15 cellular contexts compared by ENCODE assay signal in the genomic region with DNA sequence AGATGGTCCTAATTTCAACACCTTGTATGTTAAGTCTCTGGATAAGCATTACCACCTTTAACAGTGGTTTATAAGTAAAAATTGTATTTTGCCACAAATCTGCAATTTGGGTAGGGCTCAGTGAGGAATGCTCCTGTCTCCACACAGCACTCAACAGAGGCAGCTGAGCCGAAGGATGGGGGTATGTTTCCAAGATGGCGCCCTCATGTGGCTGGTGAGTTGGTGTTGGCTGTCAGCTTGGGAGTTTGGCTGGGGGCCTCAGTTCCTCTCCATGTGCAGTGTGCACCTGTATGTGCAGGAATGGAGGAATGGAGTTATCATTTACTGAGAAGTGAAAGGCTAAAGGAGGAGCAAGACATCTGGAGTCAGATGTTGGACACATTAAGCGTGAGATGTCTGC.
DNase-seq lines count a peak whose midpoint lies in the region; ATAC-seq and TF ChIP-seq lines count a peak whose summit lies in the region.
"Had no signal": no experiment of that assay in that cellular context is flagged by ENCODE, and none has a peak within 500 bp of the region (broad histone marks: within the 10 kb centered on the region; RNA-seq: fewer than 3 reads in every experiment).

No MANE protein-coding gene starts in this region.

- no peak overlapping the region for H3K27ac ChIP-seq in KMS-11
- no peak overlapping the region for H3K27ac ChIP-seq in brain microvascular endothelial cell
- H3K27ac ChIP-seq in osteoblast (ENCODE audit: low read depth, low read length) = no peak overlapping the region
- no peak overlapping the region for H3K27ac ChIP-seq in CD8-positive, alpha-beta T cell (ENCODE audit: low read depth, low read length)
- H3K27ac ChIP-seq: hepatocyte, HL-60 had no signal

- in situ Hi-C loops in brain microvascular endothelial cell (cut with HindIII; ENCODE audit: low pct_ligation_motif_present, low sequenced_read_pairs) = no loop called here

- H3K27ac Mint-ChIP-seq in activated CD8-positive, alpha-beta T cell treated with anti-CD3 and anti-CD28 coated beads for 36 hours = no peak overlapping the region
- H3K27ac Mint-ChIP-seq in activated CD8-positive, alpha-beta T cell treated with anti-CD3 and anti-CD28 coated beads, Interleukin-2, amount 10 ng/mL, durations not matched to agents 7 days and 5 days = no peak overlapping the region
- H3K27ac Mint-ChIP-seq in osteocyte (ENCODE audit: unreplicated experiment) = no peak overlapping the region
- H3K27ac Mint-ChIP-seq in CD8-positive, alpha-beta T cell = no peak overlapping the region
- H3K27ac Mint-ChIP-seq: B cell had no signal

- POLR2A ChIA-PET in activated CD8-positive, alpha-beta T cell treated with anti-CD3 and anti-CD28 coated beads for 36 hours (lab: Charles Lee) = no interaction called here
- POLR2A ChIA-PET in activated CD8-positive, alpha-beta T cell treated with anti-CD3 and anti-CD28 coated beads, Interleukin-2, amount 10 ng/mL, durations not matched to agents 7 days and 5 days (lab: Charles Lee) = no interaction called here
- POLR2A ChIA-PET in CD8-positive, alpha-beta T cell (lab: Charles Lee) = no interaction called here

- CTCF ChIA-PET in activated CD8-positive, alpha-beta T cell treated with anti-CD3 and anti-CD28 coated beads for 36 hours (lab: Charles Lee) = interaction anchor here (1.0 to 1.4 kb wide), 4 partner anchors 10 to 56 kb away, joined by 3 to 4 read pairs (median 3); no protein-coding TSS in a partner anchor
- CTCF ChIA-PET in activated CD8-positive, alpha-beta T cell treated with anti-CD3 and anti-CD28 coated beads, Interleukin-2, amount 10 ng/mL, durations not matched to agents 7 days and 5 days (lab: Charles Lee) = interaction anchor here (0.7 kb wide), 1 partner anchor 9 kb away, joined by 4 read pairs; no protein-coding TSS in a partner anchor
- CTCF ChIA-PET in CD8-positive, alpha-beta T cell (lab: Charles Lee) = no interaction called here

- DNase-seq in activated CD8-positive, alpha-beta T cell treated with anti-CD3 and anti-CD28 coated beads for 36 hours = peak; percentile 20
- no peak for DNase-seq in activated CD8-positive, alpha-beta T cell treated with anti-CD3 and anti-CD28 coated beads, Interleukin-2, amount 10 ng/mL, durations not matched to agents 7 days and 5 days
- DNase-seq in brain microvascular endothelial cell (no peak), osteoblast (ENCODE audit: insufficient read length, low spot score, missing footprints) (no peak), NCI-H345 treated with DMSO at 0.1 percent for 48 hours (lab: John Stamatoyannopoulos, UW; ENCODE audit: unreplicated experiment) (no peak), osteocyte (ENCODE audit: extremely low spot score, unreplicated experiment) (no peak)
- DNase-seq in CD8-positive, alpha-beta T cell = no peak
- DNase-seq: NCI-H1092, NCI-H524 treated with DMSO at 0.1 percent for 48 hours, nucleus accumbens, SIG-M5 had no signal

- H3K27me3 ChIP-seq in KMS-11 (ENCODE audit: insufficient read depth, low read depth) (no peaks in the 10 kb centered on the region), brain microvascular endothelial cell (replicated peaks) (no peaks in the 10 kb centered on the region), osteoblast (ENCODE audit: insufficient read depth, low read length) (no peaks in the 10 kb centered on the region)
- no peaks in the 10 kb centered on the region for H3K27me3 ChIP-seq in CD8-positive, alpha-beta T cell (ENCODE audit: insufficient read depth, low read length)
- H3K27me3 ChIP-seq: hepatocyte had no signal

- H3K4me2 ChIP-seq in KMS-11 (no peak overlapping the region), osteoblast (ENCODE audit: insufficient read depth, low read length) (no peak overlapping the region)
- H3K4me2 ChIP-seq: hepatocyte had no signal

- H3K9ac ChIP-seq in KMS-11 = no peak overlapping the region

- H4K20me1 ChIP-seq in KMS-11 (ENCODE audit: insufficient read depth) (no peaks in the 10 kb centered on the region), osteoblast (ENCODE audit: insufficient read depth, low read length) (no peaks in the 10 kb centered on the region)

- no peaks in the 10 kb centered on the region for H3K4me1 Mint-ChIP-seq in activated CD8-positive, alpha-beta T cell treated with anti-CD3 and anti-CD28 coated beads for 36 hours (ENCODE audit: low read depth)
- no peaks in the 10 kb centered on the region for H3K4me1 Mint-ChIP-seq in activated CD8-positive, alpha-beta T cell treated with anti-CD3 and anti-CD28 coated beads, Interleukin-2, amount 10 ng/mL, durations not matched to agents 7 days and 5 days (ENCODE audit: low read depth)
- peaks cover 5% of the 10 kb centered on the region for H3K4me1 Mint-ChIP-seq in osteocyte (ENCODE audit: unreplicated experiment)
- no peaks in the 10 kb centered on the region for H3K4me1 Mint-ChIP-seq in CD8-positive, alpha-beta T cell (ENCODE audit: low read depth)
- H3K4me1 Mint-ChIP-seq: B cell had no signal

- H3K9me3 ChIP-seq in osteoblast (ENCODE audit: low read depth, low read length) = no peaks in the 10 kb centered on the region
- no peaks in the 10 kb centered on the region for H3K9me3 ChIP-seq in CD8-positive, alpha-beta T cell (ENCODE audit: low read length)

- no peak for TF ChIP-seq CTCF in activated CD8-positive, alpha-beta T cell treated with anti-CD3 and anti-CD28 coated beads for 36 hours (IDR thresholded peaks at IDR 0.05)
- TF ChIP-seq CTCF in KMS-11 (conservative IDR thresholded peaks at IDR 0.05; ENCODE audit: low read depth, low read length) (peak; percentile 49; the same call in 1 of the 2 replicates), brain microvascular endothelial cell (IDR thresholded peaks at IDR 0.05; ENCODE audit: low read depth, low read length, missing control alignments) (peak; percentile 41), osteoblast (IDR thresholded peaks at IDR 0.05; ENCODE audit: extremely low read depth, low read depth, low read length) (peak; percentile 13), osteocyte (IDR thresholded peaks at IDR 0.05) (no peak)
- no peak for TF ChIP-seq CTCF in CD8-positive, alpha-beta T cell (IDR thresholded peaks at IDR 0.05)

- H3K36me3 Mint-ChIP-seq in activated CD8-positive, alpha-beta T cell treated with anti-CD3 and anti-CD28 coated beads for 36 hours (ENCODE audit: low read depth) = no peaks in the 10 kb centered on the region
- H3K36me3 Mint-ChIP-seq in activated CD8-positive, alpha-beta T cell treated with anti-CD3 and anti-CD28 coated beads, Interleukin-2, amount 10 ng/mL, durations not matched to agents 7 days and 5 days (ENCODE audit: low read depth) = no peaks in the 10 kb centered on the region
- H3K36me3 Mint-ChIP-seq in osteocyte (ENCODE audit: unreplicated experiment) = peaks cover 5% of the 10 kb centered on the region
- H3K36me3 Mint-ChIP-seq in CD8-positive, alpha-beta T cell = no peaks in the 10 kb centered on the region

- H3K79me2 ChIP-seq in KMS-11 (ENCODE audit: insufficient read depth, low read depth) = no peaks in the 10 kb centered on the region
- no peaks in the 10 kb centered on the region for H3K79me2 ChIP-seq in osteoblast (ENCODE audit: insufficient read depth, low read length)
- H3K79me2 ChIP-seq: hepatocyte had no signal

- intact Hi-C loops in activated CD8-positive, alpha-beta T cell treated with anti-CD3 and anti-CD28 coated beads for 36 hours (cut with micrococcal nuclease) = no loop called here
- intact Hi-C loops in CD8-positive, alpha-beta T cell (cut with DNase I, micrococcal nuclease) = no loop called here

- H3K4me3 Mint-ChIP-seq in activated CD8-positive, alpha-beta T cell treated with anti-CD3 and anti-CD28 coated beads for 36 hours = no peak overlapping the region
- no peak overlapping the region for H3K4me3 Mint-ChIP-seq in activated CD8-positive, alpha-beta T cell treated with anti-CD3 and anti-CD28 coated beads, Interleukin-2, amount 10 ng/mL, durations not matched to agents 7 days and 5 days
- H3K4me3 Mint-ChIP-seq in osteocyte (ENCODE audit: unreplicated experiment) = no peak overlapping the region
- H3K4me3 Mint-ChIP-seq in CD8-positive, alpha-beta T cell = no peak overlapping the region
- H3K4me3 Mint-ChIP-seq: B cell had no signal

- ATAC-seq in activated CD8-positive, alpha-beta T cell treated with anti-CD3 and anti-CD28 coated beads for 36 hours = no peak
- ATAC-seq in activated CD8-positive, alpha-beta T cell treated with anti-CD3 and anti-CD28 coated beads, Interleukin-2, amount 10 ng/mL, durations not matched to agents 7 days and 5 days = no peak
- no peak for ATAC-seq in CD8-positive, alpha-beta T cell

- H3K27me3 Mint-ChIP-seq in activated CD8-positive, alpha-beta T cell treated with anti-CD3 and anti-CD28 coated beads for 36 hours = peaks cover 2% of the 10 kb centered on the region
- H3K27me3 Mint-ChIP-seq in activated CD8-positive, alpha-beta T cell treated with anti-CD3 and anti-CD28 coated beads, Interleukin-2, amount 10 ng/mL, durations not matched to agents 7 days and 5 days (ENCODE audit: low read depth) = no peaks in the 10 kb centered on the region
- H3K27me3 Mint-ChIP-seq in osteocyte (ENCODE audit: unreplicated experiment) = no peaks in the 10 kb centered on the region
- peaks cover 6% of the 10 kb centered on the region for H3K27me3 Mint-ChIP-seq in CD8-positive, alpha-beta T cell (ENCODE audit: low read depth)
- H3K27me3 Mint-ChIP-seq: B cell had no signal

- H3K4me1 ChIP-seq in KMS-11 (ENCODE audit: low read depth, poor library complexity, severe bottlenecking) (no peaks in the 10 kb centered on the region), osteoblast (ENCODE audit: insufficient read depth, low read length) (no peaks in the 10 kb centered on the region)
- H3K4me1 ChIP-seq in CD8-positive, alpha-beta T cell (ENCODE audit: insufficient read depth, low read length) = no peaks in the 10 kb centered on the region

- H2AFZ ChIP-seq in KMS-11 (ENCODE audit: low read depth) (no peak overlapping the region), osteoblast (ENCODE audit: low read length) (no peak overlapping the region)
- H2AFZ ChIP-seq: hepatocyte had no signal

- no peaks in the 10 kb centered on the region for H3K9me3 Mint-ChIP-seq in activated CD8-positive, alpha-beta T cell treated with anti-CD3 and anti-CD28 coated beads for 36 hours
- H3K9me3 Mint-ChIP-seq in activated CD8-positive, alpha-beta T cell treated with anti-CD3 and anti-CD28 coated beads, Interleukin-2, amount 10 ng/mL, durations not matched to agents 7 days and 5 days (ENCODE audit: insufficient read depth) = no peaks in the 10 kb centered on the region
- no peaks in the 10 kb centered on the region for H3K9me3 Mint-ChIP-seq in osteocyte (ENCODE audit: unreplicated experiment)
- H3K9me3 Mint-ChIP-seq in CD8-positive, alpha-beta T cell = no peaks in the 10 kb centered on the region

- H3K36me3 ChIP-seq in KMS-11 (ENCODE audit: insufficient read depth) = no peaks in the 10 kb centered on the region
- no peaks in the 10 kb centered on the region for H3K36me3 ChIP-seq in brain microvascular endothelial cell (replicated peaks)
- H3K36me3 ChIP-seq in osteoblast (ENCODE audit: insufficient read depth, low read length) = no peaks in the 10 kb centered on the region
- no peaks in the 10 kb centered on the region for H3K36me3 ChIP-seq in CD8-positive, alpha-beta T cell (ENCODE audit: insufficient read depth, low read length)

- H3K4me3 ChIP-seq in KMS-11 (IDR thresholded peaks at IDR 0.05; ENCODE audit: insufficient read depth, low read depth, low read length) = no peak overlapping the region
- H3K4me3 ChIP-seq in brain microvascular endothelial cell (ENCODE audit: low read depth, low read length) = no peak overlapping the region
- H3K4me3 ChIP-seq in osteoblast (ENCODE audit: insufficient read depth, low read length) = no peak overlapping the region
- H3K4me3 ChIP-seq in CD8-positive, alpha-beta T cell (ENCODE audit: low read depth, low read length) = no peak overlapping the region
- H3K4me3 ChIP-seq: hepatocyte had no signal

Comparison
In these comparisons a context has a peak if more than half of its experiments do, and no peak if none do; other contexts are left out.
1. CTCF ChIP-seq: peak in KMS-11 (single experiment), brain microvascular endothelial cell (single experiment) and osteoblast (single experiment); none in activated CD8-positive, alpha-beta T cell treated with anti-CD3 and anti-CD28 coated beads for 36 hours (single experiment), osteocyte (single experiment) and CD8-positive, alpha-beta T cell (single experiment).